In the genomic region with DNA sequence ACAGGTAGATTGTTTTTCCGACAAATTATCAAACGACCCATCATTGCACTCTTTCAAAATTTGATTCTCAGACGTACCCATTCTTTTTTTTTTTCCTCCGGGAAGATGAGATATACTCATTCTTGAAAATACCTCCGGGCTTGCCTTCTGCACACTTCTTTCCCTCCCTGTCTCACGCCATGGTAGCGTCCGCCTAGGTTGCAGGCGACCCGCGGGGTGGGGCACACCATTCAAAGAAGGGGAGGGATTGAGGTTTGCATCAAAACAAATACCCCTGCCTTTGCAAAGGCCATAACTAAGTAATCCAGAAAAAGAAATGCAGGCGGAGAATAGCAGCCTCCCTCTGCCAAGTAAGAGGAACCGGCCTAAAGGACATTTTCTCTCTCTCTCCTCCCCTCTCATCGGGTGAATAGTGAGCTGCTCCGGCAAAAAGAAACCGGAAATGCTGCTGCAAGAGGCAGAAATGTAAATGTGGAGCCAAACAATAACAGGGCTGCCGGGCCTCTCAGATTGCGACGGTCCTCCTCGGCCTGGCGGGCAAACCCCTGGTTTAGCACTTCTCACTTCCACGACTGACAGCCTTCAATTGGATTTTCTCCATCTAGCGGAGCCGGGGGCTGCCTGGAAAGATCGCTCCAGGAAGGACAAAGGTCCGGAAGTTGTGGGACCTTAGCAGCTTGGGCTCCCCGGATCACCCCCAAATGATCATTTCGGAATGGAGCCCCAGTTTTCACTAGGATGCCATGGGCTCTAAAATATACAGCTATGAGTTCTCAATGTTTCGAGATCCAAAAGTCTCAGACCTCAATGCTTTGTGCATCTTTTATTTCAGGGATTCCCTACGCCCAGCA, we compare ENCODE assay signal across 1 cellular context.
TF ChIP-seq lines count a peak whose summit lies in the region.

No MANE protein-coding gene starts in this region.

TF ChIP-seq in K562, 482 proteins besides CTCF, POLR2A, EP300 and RAD21 (continued from another document and continues in another):
- TF ChIP-seq, protein P1, sequence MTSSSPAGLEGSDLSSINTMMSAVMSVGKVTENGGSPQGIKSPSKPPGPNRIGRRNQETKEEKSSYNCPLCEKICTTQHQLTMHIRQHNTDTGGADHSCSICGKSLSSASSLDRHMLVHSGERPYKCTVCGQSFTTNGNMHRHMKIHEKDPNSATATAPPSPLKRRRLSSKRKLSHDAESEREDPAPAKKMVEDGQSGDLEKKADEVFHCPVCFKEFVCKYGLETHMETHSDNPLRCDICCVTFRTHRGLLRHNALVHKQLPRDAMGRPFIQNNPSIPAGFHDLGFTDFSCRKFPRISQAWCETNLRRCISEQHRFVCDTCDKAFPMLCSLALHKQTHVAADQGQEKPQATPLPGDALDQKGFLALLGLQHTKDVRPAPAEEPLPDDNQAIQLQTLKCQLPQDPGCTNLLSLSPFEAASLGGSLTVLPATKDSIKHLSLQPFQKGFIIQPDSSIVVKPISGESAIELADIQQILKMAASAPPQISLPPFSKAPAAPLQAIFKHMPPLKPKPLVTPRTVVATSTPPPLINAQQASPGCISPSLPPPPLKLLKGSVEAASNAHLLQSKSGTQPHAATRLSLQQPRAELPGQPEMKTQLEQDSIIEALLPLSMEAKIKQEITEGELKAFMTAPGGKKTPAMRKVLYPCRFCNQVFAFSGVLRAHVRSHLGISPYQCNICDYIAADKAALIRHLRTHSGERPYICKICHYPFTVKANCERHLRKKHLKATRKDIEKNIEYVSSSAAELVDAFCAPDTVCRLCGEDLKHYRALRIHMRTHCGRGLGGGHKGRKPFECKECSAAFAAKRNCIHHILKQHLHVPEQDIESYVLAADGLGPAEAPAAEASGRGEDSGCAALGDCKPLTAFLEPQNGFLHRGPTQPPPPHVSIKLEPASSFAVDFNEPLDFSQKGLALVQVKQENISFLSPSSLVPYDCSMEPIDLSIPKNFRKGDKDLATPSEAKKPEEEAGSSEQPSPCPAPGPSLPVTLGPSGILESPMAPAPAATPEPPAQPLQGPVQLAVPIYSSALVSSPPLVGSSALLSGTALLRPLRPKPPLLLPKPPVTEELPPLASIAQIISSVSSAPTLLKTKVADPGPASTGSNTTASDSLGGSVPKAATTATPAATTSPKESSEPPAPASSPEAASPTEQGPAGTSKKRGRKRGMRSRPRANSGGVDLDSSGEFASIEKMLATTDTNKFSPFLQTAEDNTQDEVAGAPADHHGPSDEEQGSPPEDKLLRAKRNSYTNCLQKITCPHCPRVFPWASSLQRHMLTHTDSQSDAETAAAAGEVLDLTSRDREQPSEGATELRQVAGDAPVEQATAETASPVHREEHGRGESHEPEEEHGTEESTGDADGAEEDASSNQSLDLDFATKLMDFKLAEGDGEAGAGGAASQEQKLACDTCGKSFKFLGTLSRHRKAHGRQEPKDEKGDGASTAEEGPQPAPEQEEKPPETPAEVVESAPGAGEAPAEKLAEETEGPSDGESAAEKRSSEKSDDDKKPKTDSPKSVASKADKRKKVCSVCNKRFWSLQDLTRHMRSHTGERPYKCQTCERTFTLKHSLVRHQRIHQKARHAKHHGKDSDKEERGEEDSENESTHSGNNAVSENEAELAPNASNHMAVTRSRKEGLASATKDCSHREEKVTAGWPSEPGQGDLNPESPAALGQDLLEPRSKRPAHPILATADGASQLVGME (CRISPR knock-in tag; IDR thresholded peaks at IDR 0.05), result no peak
- TF ChIP-seq, protein P2, sequence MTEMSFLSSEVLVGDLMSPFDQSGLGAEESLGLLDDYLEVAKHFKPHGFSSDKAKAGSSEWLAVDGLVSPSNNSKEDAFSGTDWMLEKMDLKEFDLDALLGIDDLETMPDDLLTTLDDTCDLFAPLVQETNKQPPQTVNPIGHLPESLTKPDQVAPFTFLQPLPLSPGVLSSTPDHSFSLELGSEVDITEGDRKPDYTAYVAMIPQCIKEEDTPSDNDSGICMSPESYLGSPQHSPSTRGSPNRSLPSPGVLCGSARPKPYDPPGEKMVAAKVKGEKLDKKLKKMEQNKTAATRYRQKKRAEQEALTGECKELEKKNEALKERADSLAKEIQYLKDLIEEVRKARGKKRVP (CRISPR knock-in tag; IDR thresholded peaks at IDR 0.05), result peak; percentile 78
- TF ChIP-seq EP400 (IDR thresholded peaks at IDR 0.05) (peak; percentile 73), MBD2 (IDR thresholded peaks at IDR 0.05; ENCODE audit: borderline replicate concordance, low read depth) (peak; percentile 95), KDM4B (IDR thresholded peaks at IDR 0.05; ENCODE audit: borderline replicate concordance in 2 of 2, low read depth in 1 of 2) (no peak), COPS2 (conservative IDR thresholded peaks at IDR 0.05) (no peak), RFX7 (CRISPR knock-in tag; IDR thresholded peaks at IDR 0.05) (no peak), ZNF584 (CRISPR knock-in tag; IDR thresholded peaks at IDR 0.05; ENCODE audit: low read depth) (no peak), ZNF239 (CRISPR knock-in tag; IDR thresholded peaks at IDR 0.05) (no peak), ZNF696 (CRISPR knock-in tag; conservative IDR thresholded peaks at IDR 0.05) (no peak), ZKSCAN3 (CRISPR knock-in tag; IDR thresholded peaks at IDR 0.05) (no peak), TAF1 (IDR thresholded peaks at IDR 0.05; ENCODE audit: control insufficient read depth, extremely low read depth, insufficient read depth, low read length, severe bottlenecking) (peak; percentile 82), MCM2 (IDR thresholded peaks at IDR 0.05; ENCODE audit: low read depth) (no peak), MECOM (CRISPR knock-in tag; IDR thresholded peaks at IDR 0.05) (no peak), FOXJ2 (tag; IDR thresholded peaks at IDR 0.05) (peak; percentile 16; the same call in 1 of the 2 replicates), SMARCE1 (IDR thresholded peaks at IDR 0.05) (no peak), ZBTB17 (CRISPR knock-in tag; IDR thresholded peaks at IDR 0.05) (no peak), HDAC1 (IDR thresholded peaks at IDR 0.05) (no peak), ZNF57 (CRISPR knock-in tag; IDR thresholded peaks at IDR 0.05) (no peak)
- TF ChIP-seq, protein P3, sequence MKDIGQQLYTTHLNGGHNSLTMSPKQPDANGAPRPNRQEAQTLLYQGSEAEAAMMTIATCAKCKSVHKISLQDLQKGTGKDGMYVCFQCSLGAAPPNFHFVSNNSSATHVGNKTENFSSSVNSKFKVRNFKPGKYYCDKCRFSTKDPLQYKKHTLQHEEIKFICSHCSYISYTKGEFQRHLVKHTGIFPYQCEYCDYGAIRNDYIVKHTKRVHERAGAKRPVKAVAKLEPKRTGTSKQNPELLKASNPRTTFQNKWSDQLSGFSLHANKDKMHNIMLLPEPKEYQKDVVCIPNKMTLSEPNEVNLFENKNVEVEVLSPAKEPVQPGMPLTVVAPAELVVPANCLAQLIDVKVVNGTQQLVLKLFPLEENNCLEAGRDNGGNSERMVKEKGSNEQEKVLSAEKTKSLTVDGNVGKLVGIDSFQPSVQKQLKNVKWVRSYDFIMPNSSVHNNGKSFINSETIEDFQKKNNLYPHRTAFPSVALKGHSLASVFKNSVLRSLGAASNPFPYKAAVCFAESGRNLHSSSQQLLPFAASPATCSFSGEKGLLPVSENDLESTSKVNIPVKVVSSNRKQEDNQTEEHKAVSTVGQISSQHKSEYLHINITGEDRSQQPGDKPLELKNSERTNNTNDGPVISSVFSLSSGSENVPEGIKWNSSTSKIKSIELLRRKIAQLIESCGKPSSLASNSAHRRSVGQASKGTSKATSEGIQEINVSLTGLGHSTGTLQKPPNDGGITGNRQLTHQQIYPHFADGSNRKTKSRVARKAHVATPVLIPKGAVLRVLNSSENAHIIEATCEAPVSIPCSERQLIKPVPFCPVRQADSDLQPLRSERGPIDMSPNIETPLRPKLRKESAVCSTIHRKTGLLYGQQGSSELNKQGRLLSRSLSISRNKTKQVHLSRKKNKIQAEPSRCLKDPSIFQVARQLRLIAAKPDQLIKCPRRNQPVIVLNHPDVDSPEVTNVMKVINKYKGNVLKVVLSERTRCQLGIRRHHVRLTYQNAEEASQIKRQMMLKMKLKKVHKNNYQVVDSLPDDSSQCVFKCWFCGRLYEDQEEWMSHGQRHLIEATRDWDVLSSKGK (CRISPR knock-in tag; IDR thresholded peaks at IDR 0.05), result no peak
- TF ChIP-seq, protein P4, sequence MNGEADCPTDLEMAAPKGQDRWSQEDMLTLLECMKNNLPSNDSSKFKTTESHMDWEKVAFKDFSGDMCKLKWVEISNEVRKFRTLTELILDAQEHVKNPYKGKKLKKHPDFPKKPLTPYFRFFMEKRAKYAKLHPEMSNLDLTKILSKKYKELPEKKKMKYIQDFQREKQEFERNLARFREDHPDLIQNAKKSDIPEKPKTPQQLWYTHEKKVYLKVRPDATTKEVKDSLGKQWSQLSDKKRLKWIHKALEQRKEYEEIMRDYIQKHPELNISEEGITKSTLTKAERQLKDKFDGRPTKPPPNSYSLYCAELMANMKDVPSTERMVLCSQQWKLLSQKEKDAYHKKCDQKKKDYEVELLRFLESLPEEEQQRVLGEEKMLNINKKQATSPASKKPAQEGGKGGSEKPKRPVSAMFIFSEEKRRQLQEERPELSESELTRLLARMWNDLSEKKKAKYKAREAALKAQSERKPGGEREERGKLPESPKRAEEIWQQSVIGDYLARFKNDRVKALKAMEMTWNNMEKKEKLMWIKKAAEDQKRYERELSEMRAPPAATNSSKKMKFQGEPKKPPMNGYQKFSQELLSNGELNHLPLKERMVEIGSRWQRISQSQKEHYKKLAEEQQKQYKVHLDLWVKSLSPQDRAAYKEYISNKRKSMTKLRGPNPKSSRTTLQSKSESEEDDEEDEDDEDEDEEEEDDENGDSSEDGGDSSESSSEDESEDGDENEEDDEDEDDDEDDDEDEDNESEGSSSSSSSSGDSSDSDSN (IDR thresholded peaks at IDR 0.05; ENCODE audit: borderline replicate concordance in 1 of 2, low read depth in 2 of 2, low read length in 2 of 2), result no peak
- TF ChIP-seq, protein P5, sequence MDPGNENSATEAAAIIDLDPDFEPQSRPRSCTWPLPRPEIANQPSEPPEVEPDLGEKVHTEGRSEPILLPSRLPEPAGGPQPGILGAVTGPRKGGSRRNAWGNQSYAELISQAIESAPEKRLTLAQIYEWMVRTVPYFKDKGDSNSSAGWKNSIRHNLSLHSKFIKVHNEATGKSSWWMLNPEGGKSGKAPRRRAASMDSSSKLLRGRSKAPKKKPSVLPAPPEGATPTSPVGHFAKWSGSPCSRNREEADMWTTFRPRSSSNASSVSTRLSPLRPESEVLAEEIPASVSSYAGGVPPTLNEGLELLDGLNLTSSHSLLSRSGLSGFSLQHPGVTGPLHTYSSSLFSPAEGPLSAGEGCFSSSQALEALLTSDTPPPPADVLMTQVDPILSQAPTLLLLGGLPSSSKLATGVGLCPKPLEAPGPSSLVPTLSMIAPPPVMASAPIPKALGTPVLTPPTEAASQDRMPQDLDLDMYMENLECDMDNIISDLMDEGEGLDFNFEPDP (CRISPR knock-in tag; IDR thresholded peaks at IDR 0.05), result 0 out of 2 replicates have a peak, but pooled peaks have one; percentile 33
- TF ChIP-seq, protein P6, sequence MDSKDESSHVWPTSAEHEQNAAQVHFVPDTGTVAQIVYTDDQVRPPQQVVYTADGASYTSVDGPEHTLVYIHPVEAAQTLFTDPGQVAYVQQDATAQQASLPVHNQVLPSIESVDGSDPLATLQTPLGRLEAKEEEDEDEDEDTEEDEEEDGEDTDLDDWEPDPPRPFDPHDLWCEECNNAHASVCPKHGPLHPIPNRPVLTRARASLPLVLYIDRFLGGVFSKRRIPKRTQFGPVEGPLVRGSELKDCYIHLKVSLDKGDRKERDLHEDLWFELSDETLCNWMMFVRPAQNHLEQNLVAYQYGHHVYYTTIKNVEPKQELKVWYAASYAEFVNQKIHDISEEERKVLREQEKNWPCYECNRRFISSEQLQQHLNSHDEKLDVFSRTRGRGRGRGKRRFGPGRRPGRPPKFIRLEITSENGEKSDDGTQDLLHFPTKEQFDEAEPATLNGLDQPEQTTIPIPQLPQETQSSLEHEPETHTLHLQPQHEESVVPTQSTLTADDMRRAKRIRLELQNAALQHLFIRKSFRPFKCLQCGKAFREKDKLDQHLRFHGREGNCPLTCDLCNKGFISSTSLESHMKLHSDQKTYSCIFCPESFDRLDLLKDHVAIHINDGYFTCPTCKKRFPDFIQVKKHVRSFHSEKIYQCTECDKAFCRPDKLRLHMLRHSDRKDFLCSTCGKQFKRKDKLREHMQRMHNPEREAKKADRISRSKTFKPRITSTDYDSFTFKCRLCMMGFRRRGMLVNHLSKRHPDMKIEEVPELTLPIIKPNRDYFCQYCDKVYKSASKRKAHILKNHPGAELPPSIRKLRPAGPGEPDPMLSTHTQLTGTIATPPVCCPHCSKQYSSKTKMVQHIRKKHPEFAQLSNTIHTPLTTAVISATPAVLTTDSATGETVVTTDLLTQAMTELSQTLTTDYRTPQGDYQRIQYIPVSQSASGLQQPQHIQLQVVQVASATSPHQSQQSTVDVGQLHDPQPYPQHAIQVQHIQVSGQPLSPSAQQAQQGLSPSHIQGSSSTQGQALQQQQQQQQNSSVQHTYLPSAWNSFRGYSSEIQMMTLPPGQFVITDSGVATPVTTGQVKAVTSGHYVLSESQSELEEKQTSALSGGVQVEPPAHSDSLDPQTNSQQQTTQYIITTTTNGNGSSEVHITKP (IDR thresholded peaks at IDR 0.05; ENCODE audit: partially characterized antibody), result peak; percentile 100
- TF ChIP-seq, protein P7, sequence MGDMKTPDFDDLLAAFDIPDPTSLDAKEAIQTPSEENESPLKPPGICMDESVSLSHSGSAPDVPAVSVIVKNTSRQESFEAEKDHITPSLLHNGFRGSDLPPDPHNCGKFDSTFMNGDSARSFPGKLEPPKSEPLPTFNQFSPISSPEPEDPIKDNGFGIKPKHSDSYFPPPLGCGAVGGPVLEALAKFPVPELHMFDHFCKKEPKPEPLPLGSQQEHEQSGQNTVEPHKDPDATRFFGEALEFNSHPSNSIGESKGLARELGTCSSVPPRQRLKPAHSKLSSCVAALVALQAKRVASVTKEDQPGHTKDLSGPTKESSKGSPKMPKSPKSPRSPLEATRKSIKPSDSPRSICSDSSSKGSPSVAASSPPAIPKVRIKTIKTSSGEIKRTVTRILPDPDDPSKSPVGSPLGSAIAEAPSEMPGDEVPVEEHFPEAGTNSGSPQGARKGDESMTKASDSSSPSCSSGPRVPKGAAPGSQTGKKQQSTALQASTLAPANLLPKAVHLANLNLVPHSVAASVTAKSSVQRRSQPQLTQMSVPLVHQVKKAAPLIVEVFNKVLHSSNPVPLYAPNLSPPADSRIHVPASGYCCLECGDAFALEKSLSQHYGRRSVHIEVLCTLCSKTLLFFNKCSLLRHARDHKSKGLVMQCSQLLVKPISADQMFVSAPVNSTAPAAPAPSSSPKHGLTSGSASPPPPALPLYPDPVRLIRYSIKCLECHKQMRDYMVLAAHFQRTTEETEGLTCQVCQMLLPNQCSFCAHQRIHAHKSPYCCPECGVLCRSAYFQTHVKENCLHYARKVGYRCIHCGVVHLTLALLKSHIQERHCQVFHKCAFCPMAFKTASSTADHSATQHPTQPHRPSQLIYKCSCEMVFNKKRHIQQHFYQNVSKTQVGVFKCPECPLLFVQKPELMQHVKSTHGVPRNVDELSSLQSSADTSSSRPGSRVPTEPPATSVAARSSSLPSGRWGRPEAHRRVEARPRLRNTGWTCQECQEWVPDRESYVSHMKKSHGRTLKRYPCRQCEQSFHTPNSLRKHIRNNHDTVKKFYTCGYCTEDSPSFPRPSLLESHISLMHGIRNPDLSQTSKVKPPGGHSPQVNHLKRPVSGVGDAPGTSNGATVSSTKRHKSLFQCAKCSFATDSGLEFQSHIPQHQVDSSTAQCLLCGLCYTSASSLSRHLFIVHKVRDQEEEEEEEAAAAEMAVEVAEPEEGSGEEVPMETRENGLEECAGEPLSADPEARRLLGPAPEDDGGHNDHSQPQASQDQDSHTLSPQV (IDR thresholded peaks at IDR 0.05), result no peak
